Comparison of ENCODE assay signal across 30 cellular contexts in the genomic region with DNA sequence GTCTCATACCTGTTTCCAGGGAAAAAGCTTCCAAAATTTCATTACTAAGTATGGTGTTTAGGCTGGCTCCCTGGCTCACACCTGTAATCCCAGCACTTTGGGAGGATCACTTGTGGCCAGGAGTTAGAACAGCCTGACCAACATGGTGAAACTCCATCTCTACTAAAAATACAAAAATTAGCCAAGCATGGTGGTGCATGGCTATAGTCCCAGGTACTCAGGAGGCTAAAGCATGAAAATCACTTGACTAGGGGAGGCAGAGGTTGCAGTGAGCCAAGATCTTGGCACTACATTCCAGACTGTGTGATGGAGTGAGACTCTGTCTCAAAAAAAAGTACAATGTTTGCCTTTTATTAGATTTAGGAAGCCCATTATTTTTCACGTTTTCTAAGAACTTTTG.
"Had no signal": no experiment of that assay in that cellular context is flagged by ENCODE, and none has a peak within 500 bp of the region (broad histone marks: within the 10 kb centered on the region; RNA-seq: fewer than 3 reads in every experiment).

No MANE protein-coding gene starts in this region.

- H3K27me3 ChIP-seq: adrenal gland, ascending aorta, body of pancreas, brain microvascular endothelial cell, breast epithelium, cardiac muscle cell had no signal

- H3K27ac ChIP-seq: adrenal gland, ascending aorta, body of pancreas, brain microvascular endothelial cell, breast epithelium, cardiac muscle cell had no signal

- H3K4me3 ChIP-seq: adrenal gland, ascending aorta, body of pancreas, breast epithelium, cardiac muscle cell had no signal

- DNase-seq: activated effector memory CD4-positive, alpha-beta T cell treated with anti-CD3 and anti-CD28 coated beads, Interleukin-2, amount 50 U/mL, for 16 hours; activated effector memory CD4-positive, alpha-beta T cell treated with Interleukin-2 at 50 U/mL for 16 hours; activated gamma-delta T cell; activated gamma-delta T cell treated with Interleukin-2 at 50 U/mL for 16 hours; activated naive CD4-positive, alpha-beta T cell; activated naive CD4-positive, alpha-beta T cell treated with anti-CD3 and anti-CD28 coated beads for 36 hours; activated naive CD4-positive, alpha-beta T cell treated with anti-CD3 and anti-CD28 coated beads, Interleukin-2, amount 10 ng/mL, durations not matched to agents 7 days and 5 days; activated naive CD4-positive, alpha-beta T cell treated with anti-CD3 and anti-CD28 coated beads, Interleukin-2, amount 50 U/mL, for 16 hours; activated naive CD4-positive, alpha-beta T cell treated with Interleukin-2 at 50 U/mL for 16 hours; activated naive CD8-positive, alpha-beta T cell treated with anti-CD3 and anti-CD28 coated beads for 36 hours; activated naive CD8-positive, alpha-beta T cell treated with anti-CD3 and anti-CD28 coated beads, Interleukin-2, amount 10 ng/mL, durations not matched to agents 7 days and 5 days; activated naive CD8-positive, alpha-beta T cell treated with anti-CD3 and anti-CD28 coated beads, Interleukin-2, amount 50 U/mL, for 24 hours; activated T-cell treated with anti-CD3 and anti-CD28 coated beads, Interleukin-2, amount 50 U/mL, for 1 hour; activated T-cell treated with anti-CD3 and anti-CD28 coated beads, Interleukin-2, amount 50 U/mL, for 24 hours; activated T-cell treated with anti-CD3 and anti-CD28 coated beads, Interleukin-2, amount 50 U/mL, for 4 hours; activated T-cell treated with anti-CD3 and anti-CD28 coated beads, Interleukin-2, amount 50 U/mL, for 48 hours; activated T-cell treated with anti-CD3 and anti-CD28 coated beads, Interleukin-2, amount 50 U/mL, for 72 hours; adrenal gland; amniotic stem cell; amygdala; anterior cingulate cortex; aorta; body of pancreas; brain microvascular endothelial cell; caudate nucleus; central memory CD4-positive, alpha-beta T cell; cerebellar nuclear complex had no signal

- H3K36me3 ChIP-seq: adrenal gland, ascending aorta, brain microvascular endothelial cell, breast epithelium, cardiac muscle cell had no signal

- H3K4me1 ChIP-seq: adrenal gland, ascending aorta, body of pancreas, breast epithelium had no signal

- H3K9me3 ChIP-seq: adrenal gland, ascending aorta, body of pancreas, breast epithelium had no signal
